Comparison of ENCODE assay signal across 8 cellular contexts in the genomic region with DNA sequence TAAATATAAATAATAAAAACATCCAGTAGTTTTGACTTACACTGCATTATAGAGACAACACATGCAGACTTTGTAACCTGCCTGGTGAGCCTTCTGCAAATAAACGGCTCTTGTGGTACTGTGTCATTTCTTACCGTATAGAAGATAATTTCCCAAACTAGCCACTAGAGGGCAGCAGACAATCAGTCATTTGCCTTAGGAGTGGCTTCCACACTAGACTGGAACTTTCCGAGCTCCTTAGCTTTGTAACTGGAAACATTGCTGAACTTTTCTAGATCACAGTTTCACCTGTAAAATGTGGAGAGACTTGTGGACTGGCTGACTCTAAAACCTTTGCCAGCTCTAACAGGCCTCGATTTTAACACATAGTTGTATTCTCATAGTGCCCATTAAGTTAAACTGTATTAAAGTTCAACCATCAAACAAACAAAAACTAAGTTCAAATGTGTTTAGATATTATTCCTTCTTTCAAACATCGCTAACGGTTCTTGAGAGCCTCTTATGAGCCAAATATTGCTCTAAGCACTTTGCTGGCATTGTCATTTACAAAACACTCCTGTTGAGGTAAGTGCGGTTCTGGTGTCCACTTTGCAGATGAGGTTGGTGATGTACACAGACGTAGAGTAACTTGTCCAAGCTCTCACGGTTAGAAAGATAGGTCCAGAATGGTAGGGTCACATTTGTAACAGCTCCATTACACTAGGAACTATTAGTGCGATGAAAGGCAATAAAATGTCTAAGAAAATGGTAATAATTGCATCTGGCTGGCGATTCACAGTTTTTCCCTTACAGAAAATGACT.
DNase-seq lines count a peak whose midpoint lies in the region; ATAC-seq, FAIRE-seq and TF ChIP-seq lines count a peak whose summit lies in the region.

No MANE protein-coding gene starts in this region.

- H3K9ac ChIP-seq in SU-DHL-6 (ENCODE audit: low read length): no peak overlapping the region

- H3K4me3 ChIP-seq in SU-DHL-6 (ENCODE audit: insufficient read depth, low read length, poor library complexity, severe bottlenecking): no peak overlapping the region

- peak overlapping the region; percentile 45 for H2AFZ ChIP-seq in SU-DHL-6 (ENCODE audit: low read depth, low read length, severe bottlenecking)

- no peak overlapping the region for H3K27ac ChIP-seq in SU-DHL-6 (ENCODE audit: low read depth, low read length)

- TF ChIP-seq CTCF in GM13976 (IDR thresholded peaks at IDR 0.05; ENCODE audit: borderline replicate concordance, control extremely low read depth, extremely low read depth, insufficient read depth, missing control alignments): peak; percentile 69
- peak; percentile 29 for TF ChIP-seq CTCF in SU-DHL-6 (IDR thresholded peaks at IDR 0.05; ENCODE audit: insufficient read depth, low read length, poor library complexity, severe bottlenecking)

- ATAC-seq in HG02852 (IDR thresholded peaks at IDR 0.05; ENCODE audit: unreplicated experiment): peak; percentile 94

- no peaks in the 10 kb centered on the region for H4K20me1 ChIP-seq in SU-DHL-6 (ENCODE audit: low read depth, low read length)

- DNase-seq in GM13976 (ENCODE audit: low spot score) (peak; percentile 41), NCI-H1417 treated with DMSO at 0.1 percent for 48 hours (lab: John Stamatoyannopoulos, UW) (peak; percentile 69), astrocyte of the hippocampus (ENCODE audit: low read depth, low spot score) (peak; percentile 92), hypothalamus (lab: John Stamatoyannopoulos, UW) (peak in 36 of 51 donors; percentile 1 to 91 (median 20)), smooth muscle cell of the brain vasculature (ENCODE audit: low read depth, low spot score) (peak; percentile 75)

- no peaks in the 10 kb centered on the region for H3K27me3 ChIP-seq in SU-DHL-6 (ENCODE audit: low read length)

- H3K4me2 ChIP-seq in SU-DHL-6 (ENCODE audit: low read depth, low read length, poor library complexity, severe bottlenecking): no peak overlapping the region

- FAIRE-seq in A204.1 (lab: Jason Lieb, UNC): peak; percentile 97

- in situ Hi-C loops in GM13976 (cut with MboI; ENCODE audit: low sequenced_read_pairs, unreplicated experiment): loop anchor here (25.0 kb wide), 5 partner anchors 367 to 1292 kb away; partner anchors contain the start of gene CAMK2D

- no peaks in the 10 kb centered on the region for H3F3A ChIP-seq in SU-DHL-6 (ENCODE audit: insufficient read depth)

- no peaks in the 10 kb centered on the region for H3K36me3 ChIP-seq in SU-DHL-6 (ENCODE audit: low read length)

- H3K9me2 ChIP-seq in SU-DHL-6 (replicated peaks; ENCODE audit: insufficient read depth, low read length): no peaks in the 10 kb centered on the region

- no peaks in the 10 kb centered on the region for H3K79me2 ChIP-seq in SU-DHL-6 (ENCODE audit: insufficient read depth, low read length)

- H3K9me3 ChIP-seq in SU-DHL-6 (ENCODE audit: insufficient read depth, low read length): no peaks in the 10 kb centered on the region

Comparison
In these comparisons a context has a peak if more than half of its experiments do, and no peak if none do; other contexts are left out.
1. DNase-seq: peak in every context shown above with its lines; median percentile 92 in astrocyte of the hippocampus; 75 in smooth muscle cell of the brain vasculature; 69 in NCI-H1417 treated with DMSO at 0.1 percent for 48 hours; 41 in GM13976; 20 in hypothalamus.